Comparison of ENCODE assay signal across 13 cellular contexts in the genomic region with DNA sequence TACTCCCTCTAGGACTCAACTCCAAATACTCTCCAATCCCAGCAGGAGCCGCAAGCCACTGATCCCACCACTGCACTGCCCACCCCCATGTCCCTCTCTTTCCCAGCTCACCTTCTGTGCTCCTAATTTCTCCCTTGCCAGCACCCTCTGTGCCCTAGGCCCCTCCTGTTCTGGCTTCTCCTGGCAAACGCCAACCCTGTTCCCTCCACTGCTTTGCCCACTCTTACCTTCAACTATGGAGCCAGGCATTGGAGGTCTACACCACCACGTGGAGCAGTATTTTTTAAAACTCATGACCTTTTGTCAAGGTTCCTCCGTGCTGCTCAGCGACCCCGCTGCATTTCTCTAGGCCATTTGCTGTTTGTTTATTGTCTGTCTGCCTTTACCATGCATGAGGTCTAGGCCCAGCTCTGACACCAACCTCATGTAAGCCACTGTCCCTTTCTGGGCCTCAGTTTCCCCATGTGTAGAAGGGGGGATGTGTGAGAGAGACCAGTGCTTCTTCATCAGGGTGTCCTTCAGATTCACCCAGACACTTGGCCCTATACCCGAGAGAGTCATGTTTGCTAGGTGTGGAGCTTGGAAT. TPM values are rescaled to one million over a fixed set of nuclear protein-coding genes. Genes with fewer than 3 reads are reported as not detected.
DNase-seq lines count a peak whose midpoint lies in the region; ATAC-seq, FAIRE-seq and TF ChIP-seq lines count a peak whose summit lies in the region.
"Had no signal": no experiment of that assay in that cellular context is flagged by ENCODE, and none has a peak within 500 bp of the region (broad histone marks: within the 10 kb centered on the region; RNA-seq: fewer than 3 reads in every experiment).

No MANE protein-coding gene starts in this region.

- no peak overlapping the region for H2BK15ac ChIP-seq in H1 (ENCODE audit: low read length)

- no peak for TF ChIP-seq RAD21 in H1 (IDR thresholded peaks at IDR 0.05 in 1 of 2, conservative IDR thresholded peaks at IDR 0.05 in 1 of 2; ENCODE audit: low read depth in 2 of 2, low read length in 2 of 2)

- H3K4me2 ChIP-seq in H1 (ENCODE audit: insufficient read depth in 1 of 2, low read depth in 2 of 2, low read length in 2 of 2): no peak overlapping the region; a peak in 1 of 4 replicates
- no peak overlapping the region for H3K4me2 ChIP-seq in MM.1S (ENCODE audit: low read depth, low read length)

- TF ChIP-seq CTCF in RWPE2 (IDR thresholded peaks at IDR 0.05; ENCODE audit: poor library complexity, severe bottlenecking): no peak
- no peak for TF ChIP-seq CTCF in H1 (IDR thresholded peaks at IDR 0.05; ENCODE audit: control extremely low read depth in 1 of 3, insufficient read depth in 1 of 3, low read depth in 1 of 3, low read length in 3 of 3)
- TF ChIP-seq CTCF in ovary (IDR thresholded peaks at IDR 0.05): no peak
- TF ChIP-seq CTCF in MM.1S (IDR thresholded peaks at IDR 0.05; ENCODE audit: low read length): no peak

- no peak overlapping the region for H3K9ac ChIP-seq in H1 (replicated peaks in 1 of 4; ENCODE audit: extremely low read depth in 1 of 4, low read depth in 3 of 4, low read length in 3 of 4)
- no peak overlapping the region for H3K9ac ChIP-seq in MM.1S (ENCODE audit: low read length)

- H2AK5ac ChIP-seq in H1 (ENCODE audit: low read depth, low read length): peak overlapping the region; percentile 39; the same call in 1 of the 2 replicates

- TF ChIP-seq POLR2A in H1 (IDR thresholded peaks at IDR 0.05; ENCODE audit: control extremely low read depth in 1 of 2, low read depth in 2 of 2, low read length in 2 of 2) (no peak), ovary (IDR thresholded peaks at IDR 0.05) (no peak)

- H3K27ac Mint-ChIP-seq in T-helper 1 cell treated with Interleukin-12 subunit alpha and Interleukin-12 subunit beta and Interleukin-4 antibody, amounts not matched to agents 30 μg/mL and 1 μg/mL, for 36 hours: peak overlapping the region; percentile 98

- H3K4me3 ChIP-seq in RWPE2 (ENCODE audit: severe bottlenecking): no peak overlapping the region
- no peak overlapping the region for H3K4me3 ChIP-seq in H1 (ENCODE audit: extremely low read depth in 1 of 4, insufficient read depth in 2 of 4, low read depth in 3 of 4, low read length in 4 of 4)
- no peak overlapping the region for H3K4me3 ChIP-seq in ovary
- H3K4me3 ChIP-seq in MM.1S (ENCODE audit: low read length): no peak overlapping the region
- H3K4me3 ChIP-seq: mucosa of descending colon, transverse colon had no signal

- DNase-seq in T-helper 1 cell (no peak), RWPE2 (ENCODE audit: low spot score) (peak; percentile 23), H1 (ENCODE audit: low read depth in 1 of 2, low spot score in 2 of 2) (peak in 1 of 2 experiments; percentile 29), ovary (peak in 3 of 5 donors; percentile 9 to 19 (median 15)), MM.1S (no peak)
- DNase-seq: DMS79, NCI-H2029 treated with DMSO at 0.1 percent for 48 hours had no signal

- H2BK5ac ChIP-seq in H1 (ENCODE audit: low read depth, low read length): no peak overlapping the region

- H3K27me3 ChIP-seq in RWPE2 (ENCODE audit: insufficient read depth, poor library complexity, severe bottlenecking) (no peaks in the 10 kb centered on the region), H1 (replicated peaks in 1 of 4; ENCODE audit: control insufficient read depth in 3 of 4, extremely low read depth in 1 of 4, insufficient read depth in 3 of 4, low read length in 3 of 4) (peaks cover 0 to 13% (median 4%) of the 10 kb centered on the region in 4 experiments; a peak in 4 of 7 replicates), ovary (no peaks in the 10 kb centered on the region), MM.1S (replicated peaks; ENCODE audit: insufficient read depth, low read length) (no peaks in the 10 kb centered on the region)

- no peak overlapping the region for H3K18ac ChIP-seq in H1 (ENCODE audit: extremely low read depth, low read length)

- no peak overlapping the region for H3K56ac ChIP-seq in H1 (replicated peaks; ENCODE audit: insufficient read length, low read depth, low read length)

- no peak overlapping the region for H2BK120ac ChIP-seq in H1 (replicated peaks; ENCODE audit: low read depth, low read length)

- H2AFZ ChIP-seq in H1 (ENCODE audit: low read length) (no peak overlapping the region), MM.1S (ENCODE audit: low read length) (no peak overlapping the region)

- no peaks in the 10 kb centered on the region for H3K9me3 ChIP-seq in RWPE2 (ENCODE audit: severe bottlenecking)
- H3K9me3 ChIP-seq in H1 (ENCODE audit: insufficient read depth in 2 of 2, low read depth in 1 of 2, low read length in 1 of 2): no peaks in the 10 kb centered on the region
- no peaks in the 10 kb centered on the region for H3K9me3 ChIP-seq in ovary
- H3K9me3 ChIP-seq in MM.1S (replicated peaks; ENCODE audit: insufficient read depth, low read length): no peaks in the 10 kb centered on the region
- H3K9me3 ChIP-seq: mucosa of descending colon, transverse colon had no signal

- H3K27ac ChIP-seq in RWPE2 (ENCODE audit: poor library complexity, severe bottlenecking) (no peak overlapping the region), H1 (ENCODE audit: low read depth, low read length) (no peak overlapping the region), ovary (no peak overlapping the region), MM.1S (ENCODE audit: low read length) (no peak overlapping the region)
- H3K27ac ChIP-seq: transverse colon had no signal

- H4K20me1 ChIP-seq in H1 (replicated peaks in 1 of 2; ENCODE audit: control insufficient read depth in 1 of 2, insufficient read depth in 2 of 2, low read length in 2 of 2) (peaks cover 6 to 25% of the 10 kb centered on the region in 2 experiments), MM.1S (ENCODE audit: insufficient read depth, low read length) (no peaks in the 10 kb centered on the region)

- 0 out of 2 replicates have a peak overlapping the region, but pooled peaks have one; percentile 67 for H2BK20ac ChIP-seq in H1 (ENCODE audit: low read length)

- H3K4me3 Mint-ChIP-seq in T-helper 1 cell treated with Interleukin-12 subunit alpha and Interleukin-12 subunit beta and Interleukin-4 antibody, amounts not matched to agents 30 μg/mL and 1 μg/mL, for 36 hours: peak overlapping the region; percentile 72

- H3K4ac ChIP-seq in H1 (replicated peaks; ENCODE audit: insufficient read length, low read depth, low read length): no peak overlapping the region

- no peaks in the 10 kb centered on the region for H3K27me3 Mint-ChIP-seq in T-helper 1 cell treated with Interleukin-12 subunit alpha and Interleukin-12 subunit beta and Interleukin-4 antibody, amounts not matched to agents 30 μg/mL and 1 μg/mL, for 36 hours (ENCODE audit: low read depth)

- peaks cover 10% of the 10 kb centered on the region for H3K79me1 ChIP-seq in H1 (ENCODE audit: low read depth, low read length)

- H3K4me1 ChIP-seq in RWPE2 (ENCODE audit: insufficient read depth, poor library complexity, severe bottlenecking) (peaks cover 9% of the 10 kb centered on the region), H1 (replicated peaks in 1 of 4; ENCODE audit: control insufficient read depth in 3 of 4, insufficient read depth in 4 of 4, low read length in 3 of 4) (peaks cover 4 to 46% (median 29%) of the 10 kb centered on the region in 4 experiments), ovary (ENCODE audit: insufficient read depth) (peaks cover 9% of the 10 kb centered on the region), MM.1S (ENCODE audit: low read length) (peaks cover 8% of the 10 kb centered on the region)

- H3K23ac ChIP-seq in H1 (ENCODE audit: insufficient read length): no peak overlapping the region

- H4K5ac ChIP-seq in H1 (ENCODE audit: insufficient read length, low read depth, low read length): no peak overlapping the region

- peak overlapping the region; percentile 68; the same call in 1 of the 2 replicates for H2BK12ac ChIP-seq in H1 (ENCODE audit: low read depth, low read length)

- TF ChIP-seq EP300 in H1 (IDR thresholded peaks at IDR 0.05; ENCODE audit: borderline replicate concordance in 1 of 2, low read depth in 2 of 2, low read length in 2 of 2) (no peak), ovary (IDR thresholded peaks at IDR 0.05) (no peak)

- H3F3A ChIP-seq in MM.1S (ENCODE audit: insufficient read depth, low read length): peaks cover 3% of the 10 kb centered on the region; the same call in 1 of the 2 replicates

- no peaks in the 10 kb centered on the region for H3K9me3 Mint-ChIP-seq in T-helper 1 cell treated with Interleukin-12 subunit alpha and Interleukin-12 subunit beta and Interleukin-4 antibody, amounts not matched to agents 30 μg/mL and 1 μg/mL, for 36 hours

- peaks cover 10% of the 10 kb centered on the region; the same call in 1 of the 2 replicates for H3K23me2 ChIP-seq in H1 (ENCODE audit: low read depth, low read length)

- no peak for ATAC-seq in RWPE2 (ENCODE audit: low read depth)
- ATAC-seq in GM21423 (IDR thresholded peaks at IDR 0.05; ENCODE audit: unreplicated experiment): no peak
- ATAC-seq in HG02885 (IDR thresholded peaks at IDR 0.05; ENCODE audit: poor library complexity, unreplicated experiment): no peak
- ATAC-seq: HCT116, mucosa of descending colon had no signal

- intact Hi-C loops in ovary (cut with DNase I): no loop called here

- H3K36me3 Mint-ChIP-seq in T-helper 1 cell treated with Interleukin-12 subunit alpha and Interleukin-12 subunit beta and Interleukin-4 antibody, amounts not matched to agents 30 μg/mL and 1 μg/mL, for 36 hours (ENCODE audit: low read depth): peaks cover 4% of the 10 kb centered on the region

- no peak for FAIRE-seq in H1 (lab: Jason Lieb, UNC)

- 87% methylated on average over 7 of the region's 7 CpGs; no CpG with 5 or more reads in 1 of the 2 experiments for WGBS in H1 (ENCODE audit: extremely low coverage in 1 of 2, insufficient coverage in 1 of 2, insufficient read length in 1 of 2, insufficient replicate concordance in 2 of 2, low coverage in 1 of 2, low lambda C conversion rate in 2 of 2, missing lambda C conversion rate in 1 of 2), 2 experiments
- 53 to 56% (median 55%) methylated on average over 7 of the region's 7 CpGs for WGBS in ovary, 3 donors

- no peak overlapping the region for H3K14ac ChIP-seq in H1 (ENCODE audit: insufficient read length)

- H3K79me2 ChIP-seq in H1 (ENCODE audit: control insufficient read depth in 1 of 2, insufficient read depth in 2 of 2, low read length in 2 of 2) (peaks cover 0 to 18% of the 10 kb centered on the region in 2 experiments; a peak in 1 of 4 replicates), MM.1S (ENCODE audit: low read length) (peaks cover 27% of the 10 kb centered on the region)

- CTCF ChIA-PET in H1 (lab: Charles Lee; ENCODE audit: partially characterized antibody): interaction anchor here (1.1 to 1.8 kb wide), 6 partner anchors 10 to 58 kb away, joined by 3 to 7 read pairs (median 4); no protein-coding TSS in a partner anchor

- H3K9me2 ChIP-seq in MM.1S (replicated peaks; ENCODE audit: insufficient read depth, low read length): no peaks in the 10 kb centered on the region

- peaks cover 55% of the 10 kb centered on the region for H3K4me1 Mint-ChIP-seq in T-helper 1 cell treated with Interleukin-12 subunit alpha and Interleukin-12 subunit beta and Interleukin-4 antibody, amounts not matched to agents 30 μg/mL and 1 μg/mL, for 36 hours (ENCODE audit: low read depth)

- no peak overlapping the region for H4K91ac ChIP-seq in H1 (replicated peaks; ENCODE audit: insufficient read length, low read length)

- H3K36me3 ChIP-seq in RWPE2 (ENCODE audit: low read depth): no peaks in the 10 kb centered on the region
- H3K36me3 ChIP-seq in H1 (ENCODE audit: control insufficient read depth in 2 of 4, insufficient read depth in 4 of 4, low read length in 3 of 4): no peaks in the 10 kb centered on the region; a peak in 1 of 8 replicates
- no peaks in the 10 kb centered on the region for H3K36me3 ChIP-seq in ovary
- no peaks in the 10 kb centered on the region for H3K36me3 ChIP-seq in MM.1S (replicated peaks; ENCODE audit: insufficient read depth, low read length)
- H3K36me3 ChIP-seq: transverse colon had no signal

- H4K8ac ChIP-seq in H1 (ENCODE audit: extremely low read depth, insufficient read depth, low read length): no peak overlapping the region

- POLR2A ChIA-PET in H1 (lab: Charles Lee; ENCODE audit: partially characterized antibody): interaction anchor here (1.3 to 9.1 kb wide), 3 partner anchors 55 to 115 kb away, joined by 3 to 67 read pairs (median 4); partner anchors contain the start of gene POLR2C

RNA-seq across cellular contexts. Expression of gene CCDC102A, which starts 4.6 kb away (rescaled TPM):
- 3.5 and 4.0 TPM in 2 replicates for total RNA-seq in H1 (2021; fragmentation: NEBNext Ultra II Directional; extraction: Animal tissue kit (Norgen Biotek cat#: 25700))
- polyA plus RNA-seq in H1 (2011; rRNA removed): 7.5 and 10.5 TPM in 2 replicates
- 7.6 TPM for polyA plus RNA-seq in H1 (2011; cell fraction: cytosol; rRNA removed)
- polyA plus RNA-seq in H1 (2011; cell fraction: nucleus; rRNA removed): 9.3 TPM
- polyA plus RNA-seq in H1 (2012, experiment 1 of 2): 2.3 to 5.0 TPM (median 4.0 TPM) in 4 replicates
- polyA plus RNA-seq in H1 (2012, experiment 2 of 2): 4.5 TPM
- polyA plus RNA-seq in H1 (2013, experiment 1 of 2): 1.3 TPM
- 1.3 TPM for polyA plus RNA-seq in H1 (2013, experiment 2 of 2)
- polyA minus RNA-seq in H1 (2011; rRNA and poly(A)+ RNA removed): 1.7 and 1.9 TPM in 2 replicates
- polyA minus RNA-seq in H1 (2011; cell fraction: cytosol; rRNA and poly(A)+ RNA removed): 2.7 TPM
- 2.6 TPM for polyA minus RNA-seq in H1 (2011; cell fraction: nucleus; rRNA and poly(A)+ RNA removed)
- total RNA-seq in ovary: 10 to 100 TPM; 11.9 to 22.4 (median 15.6) TPM
- 10 to 100 TPM in 1 of 2 donors, 1 to 10 TPM in 1; 5.9 to 10.2 TPM for polyA plus RNA-seq in ovary

RNA-seq across cellular contexts. Expression of gene ADGRG5, which starts 10.7 kb away (rescaled TPM):
- total RNA-seq in H1 (2021; fragmentation: NEBNext Ultra II Directional; extraction: Animal tissue kit (Norgen Biotek cat#: 25700)): 8.6 and 10.5 TPM in 2 replicates
- polyA plus RNA-seq in H1 (2011; rRNA removed) (14.8 and 16.5 TPM in 2 replicates), ovary (under 1 TPM in 1 of 2 donors, not detected in 1; 0.15 TPM)
- 6.7 TPM for polyA plus RNA-seq in H1 (2011; cell fraction: cytosol; rRNA removed)
- polyA plus RNA-seq in H1 (2011; cell fraction: nucleus; rRNA removed): 17.8 TPM
- polyA plus RNA-seq in H1 (2012, experiment 1 of 2): 7.0 to 10.8 TPM (median 8.9 TPM) in 4 replicates
- 10.2 TPM for polyA plus RNA-seq in H1 (2012, experiment 2 of 2)
- 5.0 TPM for polyA plus RNA-seq in H1 (2013, experiment 1 of 2)
- polyA plus RNA-seq in H1 (2013, experiment 2 of 2): 5.4 TPM
- polyA minus RNA-seq in H1 (2011; rRNA and poly(A)+ RNA removed): 9.6 and 11.4 TPM in 2 replicates
- 5.7 TPM for polyA minus RNA-seq in H1 (2011; cell fraction: cytosol; rRNA and poly(A)+ RNA removed)
- polyA minus RNA-seq in H1 (2011; cell fraction: nucleus; rRNA and poly(A)+ RNA removed): 5.4 TPM
- under 1 TPM; 0.12 to 0.43 (median 0.27) TPM for total RNA-seq in ovary

RNA-seq across cellular contexts. Expression of gene DOK4, which starts 45.4 kb away (rescaled TPM):
- 28.9 and 29.9 TPM in 2 replicates for total RNA-seq in H1 (2021; fragmentation: NEBNext Ultra II Directional; extraction: Animal tissue kit (Norgen Biotek cat#: 25700))
- polyA plus RNA-seq in H1 (2011; rRNA removed) (24.0 and 29.5 TPM in 2 replicates), ovary (10 to 100 TPM in 1 of 2 donors, 1 to 10 TPM in 1; 9.9 to 26.7 TPM)
- polyA plus RNA-seq in H1 (2011; cell fraction: cytosol; rRNA removed): 30.4 TPM
- 46.7 TPM for polyA plus RNA-seq in H1 (2011; cell fraction: nucleus; rRNA removed)
- 20.5 to 27.4 TPM (median 25.8 TPM) in 4 replicates for polyA plus RNA-seq in H1 (2012, experiment 1 of 2)
- 20.5 TPM for polyA plus RNA-seq in H1 (2012, experiment 2 of 2)
- polyA plus RNA-seq in H1 (2013, experiment 1 of 2): 13.6 TPM
- 13.6 TPM for polyA plus RNA-seq in H1 (2013, experiment 2 of 2)
- 24.3 and 27.0 TPM in 2 replicates for polyA minus RNA-seq in H1 (2011; rRNA and poly(A)+ RNA removed)
- polyA minus RNA-seq in H1 (2011; cell fraction: cytosol; rRNA and poly(A)+ RNA removed): 14.3 TPM
- polyA minus RNA-seq in H1 (2011; cell fraction: nucleus; rRNA and poly(A)+ RNA removed): 11.3 TPM
- total RNA-seq in ovary: 10 to 100 TPM; 14.0 to 34.7 (median 29.2) TPM

Comparison
In these comparisons a context has a peak if more than half of its experiments do, and no peak if none do; other contexts are left out.
1. DNase-seq: peak in RWPE2 (single experiment) and ovary (3 of 5); none in T-helper 1 cell (0 of 5) and MM.1S (single experiment).